In the genomic region with DNA sequence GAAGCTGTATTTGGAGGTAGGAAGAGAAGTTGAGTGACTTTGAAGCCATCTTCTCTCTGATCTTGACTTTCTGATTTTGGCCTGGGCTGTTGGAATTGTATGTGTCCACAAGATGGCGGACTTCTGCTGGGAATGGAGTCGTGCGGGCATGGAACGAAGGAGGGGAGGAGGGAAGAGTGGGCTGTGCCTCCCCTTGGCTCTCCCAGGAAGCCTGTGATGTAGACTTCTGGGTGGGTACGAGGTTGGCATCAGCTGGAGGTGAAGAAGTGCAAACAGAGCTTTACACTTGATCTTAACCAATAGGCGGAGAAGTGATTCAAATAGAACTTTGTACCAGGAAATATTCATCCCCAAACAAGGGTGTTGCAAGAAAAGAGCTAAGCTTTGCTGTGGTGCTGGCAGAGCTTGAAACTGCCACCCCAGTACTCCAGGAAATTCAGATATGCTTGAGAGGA, we compare ENCODE assay signal across 8 cellular contexts. TPM values are rescaled to one million over a fixed set of nuclear protein-coding genes. Genes with fewer than 3 reads are reported as not detected.
DNase-seq lines count a peak whose midpoint lies in the region; ATAC-seq and TF ChIP-seq lines count a peak whose summit lies in the region.

No MANE protein-coding gene starts in this region.

- POLR2A ChIA-PET in OCI-LY7 (lab: Charles Lee), result no interaction called here

- H3K27me3 ChIP-seq in CD4-positive, CD25-positive, alpha-beta regulatory T cell (ENCODE audit: control insufficient read depth, insufficient read depth, low read length), result peaks cover 9% of the 10 kb centered on the region
- no peaks in the 10 kb centered on the region for H3K27me3 ChIP-seq in GM23338 (ENCODE audit: insufficient read depth)
- H3K27me3 ChIP-seq in right cardiac atrium (ENCODE audit: control insufficient read depth, insufficient read depth), result no peaks in the 10 kb centered on the region
- no peaks in the 10 kb centered on the region for H3K27me3 ChIP-seq in sigmoid colon

- no peak for TF ChIP-seq POLR2A in sigmoid colon (IDR thresholded peaks at IDR 0.05)

- no peaks in the 10 kb centered on the region for H4K20me1 ChIP-seq in GM23338 (replicated peaks; ENCODE audit: insufficient read depth)
- H4K20me1 ChIP-seq in OCI-LY7 (ENCODE audit: insufficient read depth, low read length), result no peaks in the 10 kb centered on the region

- no peaks in the 10 kb centered on the region for H3K4me1 ChIP-seq in CD4-positive, CD25-positive, alpha-beta regulatory T cell (ENCODE audit: control insufficient read depth, insufficient read depth, low read length, poor library complexity, severe bottlenecking)
- H3K4me1 ChIP-seq in GM23338 (ENCODE audit: insufficient read depth), result peaks cover 6% of the 10 kb centered on the region; the same call in 1 of the 2 replicates
- no peaks in the 10 kb centered on the region for H3K4me1 ChIP-seq in OCI-LY7 (ENCODE audit: insufficient read depth, low read length, poor library complexity, severe bottlenecking)
- no peaks in the 10 kb centered on the region for H3K4me1 ChIP-seq in right cardiac atrium (ENCODE audit: control insufficient read depth, insufficient read depth, low read length)
- H3K4me1 ChIP-seq in sigmoid colon, result no peaks in the 10 kb centered on the region

- 13% methylated on average over 6 of the region's 6 CpGs for WGBS in right cardiac atrium
- WGBS in sigmoid colon, 2 donors, result 4 to 14% methylated on average over 6 of the region's 6 CpGs

- no peak overlapping the region for H3K4me3 ChIP-seq in CD4-positive, CD25-positive, alpha-beta regulatory T cell (ENCODE audit: low read depth, low read length)
- no peak overlapping the region for H3K4me3 ChIP-seq in GM23338
- no peak overlapping the region for H3K4me3 ChIP-seq in OCI-LY7 (ENCODE audit: low read depth, low read length, poor library complexity, severe bottlenecking)
- H3K4me3 ChIP-seq in right cardiac atrium (ENCODE audit: low read length), result no peak overlapping the region
- no peak overlapping the region for H3K4me3 ChIP-seq in sigmoid colon

- H3K79me2 ChIP-seq in GM23338 (replicated peaks; ENCODE audit: insufficient read depth) (no peaks in the 10 kb centered on the region; the same call in 1 of the 2 replicates), OCI-LY7 (ENCODE audit: insufficient read depth, low read depth, low read length) (no peaks in the 10 kb centered on the region)

- peaks cover 0 to 1% (median 0%) of the 10 kb centered on the region in 7 donors for H3K9me3 Mint-ChIP-seq in CD4-positive, CD25-positive, alpha-beta regulatory T cell
- H3K9me3 Mint-ChIP-seq in GM23338, result 0 out of 3 replicates have a peak, but pooled peaks cover under 1% of the 10 kb centered on the region

- CTCF ChIA-PET in OCI-LY7 (lab: Charles Lee; ENCODE audit: unreplicated experiment), result no interaction called here

- H3K36me3 ChIP-seq in CD4-positive, CD25-positive, alpha-beta regulatory T cell (ENCODE audit: control insufficient read depth, insufficient read depth, low read length), result no peaks in the 10 kb centered on the region
- no peaks in the 10 kb centered on the region for H3K36me3 ChIP-seq in GM23338 (ENCODE audit: insufficient read depth)
- no peaks in the 10 kb centered on the region for H3K36me3 ChIP-seq in OCI-LY7 (ENCODE audit: insufficient read depth, low read length)
- H3K36me3 ChIP-seq in sigmoid colon, result no peaks in the 10 kb centered on the region

- peaks cover 27% of the 10 kb centered on the region for H3K27me3 Mint-ChIP-seq in CD4-positive, CD25-positive, alpha-beta regulatory T cell
- H3K27me3 Mint-ChIP-seq in GM23338 (ENCODE audit: insufficient read depth, low read depth, poor library complexity), result peaks cover 9% of the 10 kb centered on the region

- peak in 2 of 3 donors; percentile 12 to 33 for DNase-seq in CD4-positive, CD25-positive, alpha-beta regulatory T cell
- peak; percentile 86 for DNase-seq in GM23338 (ENCODE audit: low spot score)
- no peak for DNase-seq in OCI-LY7 (ENCODE audit: low spot score)
- DNase-seq in anterior cingulate cortex (lab: John Stamatoyannopoulos, UW), result peak in 48 of 58 donors; percentile 8 to 75 (median 26)
- peak in 2 of 3 donors; percentile 59 to 76 for DNase-seq in right cardiac atrium
- DNase-seq in sigmoid colon, result peak; percentile 80

- TF ChIP-seq CTCF in GM23338 (conservative IDR thresholded peaks at IDR 0.05; ENCODE audit: low read depth in 2 of 2), result peak; percentile 91
- peak; percentile 72 for TF ChIP-seq CTCF in OCI-LY7 (conservative IDR thresholded peaks at IDR 0.05; ENCODE audit: low read length)
- TF ChIP-seq CTCF in sigmoid colon (IDR thresholded peaks at IDR 0.05), result peak; percentile 49 to 79 (median 68)

- intact Hi-C loops in OCI-LY7 (cut with micrococcal nuclease; ENCODE audit: unreplicated experiment) (no loop called here), right cardiac atrium (cut with DNase I) (loop anchor here (2.0 to 10.0 kb wide), 3 partner anchors 105 to 108 kb away; no protein-coding TSS in a partner anchor), sigmoid colon (cut with DNase I) (loop anchor here (1.0 kb wide), 1 partner anchor 108 kb away; no protein-coding TSS in a partner anchor)

- TF ChIP-seq EP300 in sigmoid colon (IDR thresholded peaks at IDR 0.05), result no peak

- no peaks in the 10 kb centered on the region for H3F3A ChIP-seq in GM23338 (replicated peaks; ENCODE audit: low read depth)

- no TSS peak for BruUV-seq in OCI-LY7 (replicated peaks; lab: Mats Ljungman, UMichigan)

- H3K4me3 Mint-ChIP-seq in CD4-positive, CD25-positive, alpha-beta regulatory T cell, result no peak overlapping the region
- no peak overlapping the region for H3K4me3 Mint-ChIP-seq in GM23338

- H3K36me3 Mint-ChIP-seq in CD4-positive, CD25-positive, alpha-beta regulatory T cell, result no peaks in the 10 kb centered on the region
- H3K36me3 Mint-ChIP-seq in GM23338 (ENCODE audit: low read depth), result no peaks in the 10 kb centered on the region; the same call in 2 of the 3 replicates

- no peak for ATAC-seq in CD4-positive, CD25-positive, alpha-beta regulatory T cell (ENCODE audit: low read depth in 2 of 2)
- peak; percentile 89 for ATAC-seq in GM23338
- peak; percentile 80 to 85 for ATAC-seq in right cardiac atrium
- no peak for ATAC-seq in HG02884 (IDR thresholded peaks at IDR 0.05; ENCODE audit: unreplicated experiment)
- no peak for ATAC-seq in HG02588 (IDR thresholded peaks at IDR 0.05; ENCODE audit: unreplicated experiment)

- H2AFZ ChIP-seq in GM23338 (no peak overlapping the region), OCI-LY7 (ENCODE audit: low read length) (no peak overlapping the region)

- H3K27ac Mint-ChIP-seq in CD4-positive, CD25-positive, alpha-beta regulatory T cell, result peak overlapping the region in 1 of 3 donors; percentile 8
- no peak overlapping the region for H3K27ac Mint-ChIP-seq in GM23338

- H3K4me1 Mint-ChIP-seq in CD4-positive, CD25-positive, alpha-beta regulatory T cell, result peaks cover 0 to 5% (median 3%) of the 10 kb centered on the region in 4 donors
- H3K4me1 Mint-ChIP-seq in GM23338, result peaks cover 22% of the 10 kb centered on the region

- no peaks in the 10 kb centered on the region for H3K9me2 ChIP-seq in GM23338 (ENCODE audit: insufficient read depth)
- H3K9me2 ChIP-seq in OCI-LY7 (ENCODE audit: insufficient read depth, low read length), result no peaks in the 10 kb centered on the region

- H3K9me3 ChIP-seq in CD4-positive, CD25-positive, alpha-beta regulatory T cell (ENCODE audit: control insufficient read depth in 2 of 2, low read length in 2 of 2), result no peaks in the 10 kb centered on the region
- H3K9me3 ChIP-seq in OCI-LY7 (ENCODE audit: low read length) (no peaks in the 10 kb centered on the region), right cardiac atrium (ENCODE audit: control insufficient read depth, low read length) (no peaks in the 10 kb centered on the region), sigmoid colon (no peaks in the 10 kb centered on the region)

- H3K27ac ChIP-seq in CD4-positive, CD25-positive, alpha-beta regulatory T cell (ENCODE audit: insufficient read depth, low read length, poor library complexity, severe bottlenecking), result no peak overlapping the region
- H3K27ac ChIP-seq in GM23338 (ENCODE audit: low read depth) (no peak overlapping the region), OCI-LY7 (ENCODE audit: low read depth, low read length, poor library complexity, severe bottlenecking) (no peak overlapping the region), right cardiac atrium (ENCODE audit: low read length) (no peak overlapping the region), sigmoid colon (no peak overlapping the region)

- H3K4me2 ChIP-seq in GM23338 (no peak overlapping the region), OCI-LY7 (ENCODE audit: low read length) (no peak overlapping the region)

TF ChIP-seq in GM23338, 12 proteins besides CTCF, POLR2A, EP300 and RAD21 (continues in another document):
- TF ChIP-seq ZNF331 (CRISPR knock-in tag; IDR thresholded peaks at IDR 0.05; ENCODE audit: low read depth), result no peak

RNA-seq across cellular contexts. Expression of a gene that starts 7.4 kb away (rescaled TPM):
- total RNA-seq in CD4-positive, CD25-positive, alpha-beta regulatory T cell, result 0.15 TPM
- polyA plus RNA-seq in CD4-positive, CD25-positive, alpha-beta regulatory T cell, result 1 to 10 TPM; 1.8 to 3.1 (median 2.2) TPM
- 1.2 and 3.1 TPM in 2 replicates for total RNA-seq in GM23338 (2014; rRNA removed; shearing (Covaris generic))
- polyA plus RNA-seq in GM23338 (2016; fragmentation: Nextera tagmentation; extraction: Ambion mirVana) (7.2 and 7.8 TPM in 2 replicates), right cardiac atrium (5.8 TPM), sigmoid colon (10 to 100 TPM in 2 of 3 donors, 1 to 10 TPM in 1; 8.3 to 22.7 (median 13.2) TPM)
- not detected in 2 replicates for total RNA-seq in OCI-LY7 (2014; rRNA removed; shearing (Covaris generic))
- total RNA-seq in OCI-LY7 (2022) (not detected in 2 replicates), right cardiac atrium (10 to 100 TPM in 1 of 4 donors, 1 to 10 TPM in 3; 7.7 to 15.2 (median 9.0) TPM), sigmoid colon (10 to 100 TPM in 2 of 4 donors, 1 to 10 TPM in 2; 9.1 to 16.8 (median 12.2) TPM)

RNA-seq across cellular contexts. Expression of a gene that starts 39.8 kb away (rescaled TPM):
- total RNA-seq in CD4-positive, CD25-positive, alpha-beta regulatory T cell, result 25.1 TPM
- polyA plus RNA-seq in CD4-positive, CD25-positive, alpha-beta regulatory T cell, result 10 to 100 TPM; 41.7 to 58.6 (median 52.4) TPM
- total RNA-seq in GM23338 (2014; rRNA removed; shearing (Covaris generic)), result 4.8 and 8.8 TPM in 2 replicates
- 6.8 and 7.6 TPM in 2 replicates for polyA plus RNA-seq in GM23338 (2016; fragmentation: Nextera tagmentation; extraction: Ambion mirVana)
- 5.3 and 5.5 TPM in 2 replicates for total RNA-seq in OCI-LY7 (2014; rRNA removed; shearing (Covaris generic))
- 6.5 and 7.0 TPM in 2 replicates for total RNA-seq in OCI-LY7 (2022)
- 1 to 10 TPM; 4.4 to 7.8 (median 5.3) TPM for total RNA-seq in right cardiac atrium
- polyA plus RNA-seq in right cardiac atrium, result 4.6 TPM
- 10 to 100 TPM in 3 of 4 donors, 1 to 10 TPM in 1; 7.6 to 16.6 (median 15.3) TPM for total RNA-seq in sigmoid colon
- polyA plus RNA-seq in sigmoid colon, result 10 to 100 TPM in 2 of 3 donors, 1 to 10 TPM in 1; 7.4 to 11.4 (median 10.7) TPM

RNA-seq across cellular contexts. Expression of a gene that starts 39.9 kb away (rescaled TPM):
- total RNA-seq in CD4-positive, CD25-positive, alpha-beta regulatory T cell, result 15.0 TPM
- polyA plus RNA-seq in CD4-positive, CD25-positive, alpha-beta regulatory T cell, result 10 to 100 TPM; 14.7 to 17.5 (median 16.1) TPM
- total RNA-seq in GM23338 (2014; rRNA removed; shearing (Covaris generic)), result 69.4 and 72.5 TPM in 2 replicates
- 37.6 and 43.9 TPM in 2 replicates for polyA plus RNA-seq in GM23338 (2016; fragmentation: Nextera tagmentation; extraction: Ambion mirVana)
- 37.5 and 44.4 TPM in 2 replicates for total RNA-seq in OCI-LY7 (2014; rRNA removed; shearing (Covaris generic))
- 31.0 and 32.2 TPM in 2 replicates for total RNA-seq in OCI-LY7 (2022)
- 10 to 100 TPM; 22.5 to 29.5 (median 27.8) TPM for total RNA-seq in right cardiac atrium
- polyA plus RNA-seq in right cardiac atrium, result 19.1 TPM
- total RNA-seq in sigmoid colon, result 10 to 100 TPM; 12.2 to 22.1 (median 17.9) TPM
- polyA plus RNA-seq in sigmoid colon, result 10 to 100 TPM; 24.0 to 37.5 (median 26.7) TPM

Comparison
In these comparisons a context has a peak if more than half of its experiments do, and no peak if none do; other contexts are left out.
1. ATAC-seq: peak in GM23338 (single experiment) and right cardiac atrium (2 of 2); none in CD4-positive, CD25-positive, alpha-beta regulatory T cell (0 of 2), HG02884 (single experiment) and HG02588 (single experiment).
2. Peak in every context shown above with its lines, with median percentiles within 50 percentile points of each other: CTCF ChIP-seq.